12 cellular contexts compared by ENCODE assay signal in the genomic region with DNA sequence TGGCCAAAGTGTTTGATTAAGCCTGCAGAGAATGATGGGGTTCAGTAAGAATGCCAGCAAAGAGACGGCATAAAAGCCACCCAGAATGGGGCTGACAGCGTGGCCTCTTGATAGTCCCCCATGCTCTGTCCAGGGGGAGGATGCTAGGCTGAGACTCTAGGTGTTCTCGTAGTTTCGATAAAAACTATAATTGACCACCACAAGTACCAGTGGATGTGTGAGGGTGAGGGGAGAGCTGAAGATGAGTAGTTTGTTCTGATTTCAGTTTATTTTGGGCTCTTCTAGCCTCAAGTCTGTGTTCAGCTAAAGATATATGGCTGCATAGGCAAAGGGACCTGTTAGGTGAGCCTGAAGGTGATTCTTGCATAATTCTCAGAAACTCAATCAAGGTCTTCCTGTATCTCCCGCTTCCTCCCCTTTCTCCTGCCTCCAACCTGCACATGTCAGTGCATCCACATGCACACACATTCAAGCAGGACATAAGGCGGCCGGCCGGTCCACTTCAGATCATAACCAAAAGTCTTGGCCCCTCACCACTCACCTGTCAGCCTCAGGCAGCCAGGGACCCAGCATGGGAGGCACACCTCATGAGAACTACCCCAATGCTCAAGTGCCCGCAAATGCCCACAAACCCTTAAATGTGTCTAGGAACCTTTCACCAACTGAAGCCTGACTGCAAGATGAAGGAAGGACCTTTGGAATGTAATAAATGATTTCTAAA. TPM values are rescaled to one million over a fixed set of nuclear protein-coding genes. Genes with fewer than 3 reads are reported as not detected.
A peak's percentile ranks its signal among the peaks of the same experiment; 100 is the strongest.
DNase-seq lines count a peak whose midpoint lies in the region; ATAC-seq, FAIRE-seq and TF ChIP-seq lines count a peak whose summit lies in the region.
"Had no signal": no experiment of that assay in that cellular context is flagged by ENCODE, and none has a peak within 500 bp of the region (broad histone marks: within the 10 kb centered on the region; RNA-seq: fewer than 3 reads in every experiment).

No MANE protein-coding gene starts in this region.

- POLR2A ChIA-PET in activated CD8-positive, alpha-beta T cell treated with anti-CD3 and anti-CD28 coated beads for 36 hours (lab: Charles Lee), result interaction anchor here (0.6 to 3.8 kb wide), 8 partner anchors 8 to 209 kb away, joined by 3 to 26 read pairs (median 4); no protein-coding TSS in a partner anchor

- no peaks in the 10 kb centered on the region for H3K27me3 ChIP-seq in pancreas

- ATAC-seq in HG02885 (IDR thresholded peaks at IDR 0.05; ENCODE audit: poor library complexity, unreplicated experiment) (peak; percentile 7), pancreas (no peak)
- peak; percentile 6 for ATAC-seq in activated CD8-positive, alpha-beta T cell treated with anti-CD3 and anti-CD28 coated beads for 36 hours

- no peaks in the 10 kb centered on the region for H3K9me3 Mint-ChIP-seq in T-helper 1 cell treated with Interleukin-12 subunit alpha and Interleukin-12 subunit beta and Interleukin-4 antibody, amounts not matched to agents 30 μg/mL and 1 μg/mL, for 36 hours
- H3K9me3 Mint-ChIP-seq in activated CD8-positive, alpha-beta T cell treated with anti-CD3 and anti-CD28 coated beads for 36 hours, result no peaks in the 10 kb centered on the region
- H3K9me3 Mint-ChIP-seq: neural progenitor cell had no signal

- intact Hi-C loops in activated CD8-positive, alpha-beta T cell treated with anti-CD3 and anti-CD28 coated beads for 36 hours (cut with micrococcal nuclease), result no loop called here
- intact Hi-C loops in pancreas (cut with DNase I), result no loop called here

- no peak for TF ChIP-seq CTCF in activated CD8-positive, alpha-beta T cell treated with anti-CD3 and anti-CD28 coated beads for 36 hours (IDR thresholded peaks at IDR 0.05)
- TF ChIP-seq CTCF in pancreas (IDR thresholded peaks at IDR 0.05), result no peak

- DNase-seq in T-helper 1 cell (no peak), islet precursor cell (no peak), pancreas (no peak)
- no peak for DNase-seq in activated CD8-positive, alpha-beta T cell treated with anti-CD3 and anti-CD28 coated beads for 36 hours
- no peak for DNase-seq in stimulated activated naive CD4-positive, alpha-beta T cell treated with Interleukin-2 at 50 U/mL for 16 hours (lab: John Stamatoyannopoulos, UW)
- DNase-seq: activated CD8-positive, alpha-beta memory T cell treated with anti-CD3 and anti-CD28 coated beads for 24 hours; NCI-H1417 had no signal

- H3K36me3 Mint-ChIP-seq in T-helper 1 cell treated with Interleukin-12 subunit alpha and Interleukin-12 subunit beta and Interleukin-4 antibody, amounts not matched to agents 30 μg/mL and 1 μg/mL, for 36 hours (ENCODE audit: low read depth), result peaks cover 18% of the 10 kb centered on the region
- H3K36me3 Mint-ChIP-seq in activated CD8-positive, alpha-beta T cell treated with anti-CD3 and anti-CD28 coated beads for 36 hours (ENCODE audit: low read depth), result peaks cover 11% of the 10 kb centered on the region
- H3K36me3 Mint-ChIP-seq: neural progenitor cell had no signal

- CTCF ChIA-PET in activated CD8-positive, alpha-beta T cell treated with anti-CD3 and anti-CD28 coated beads for 36 hours (lab: Charles Lee), result interaction anchor here (1.1 to 1.4 kb wide), 2 partner anchors 11 to 33 kb away, joined by 6 to 7 read pairs; no protein-coding TSS in a partner anchor

- H3K4me3 ChIP-seq in skin epidermis (no peak overlapping the region), pancreas (no peak overlapping the region)
- H3K4me3 ChIP-seq: neural progenitor cell had no signal

- H3K27ac ChIP-seq in skin epidermis, result peak overlapping the region in 12 of 21 experiments; percentile 16 to 94 (median 66)
- H3K27ac ChIP-seq in pancreas, result no peak overlapping the region
- H3K27ac ChIP-seq: 22Rv1, neural progenitor cell had no signal

- peaks cover 88% of the 10 kb centered on the region for H3K4me1 Mint-ChIP-seq in T-helper 1 cell treated with Interleukin-12 subunit alpha and Interleukin-12 subunit beta and Interleukin-4 antibody, amounts not matched to agents 30 μg/mL and 1 μg/mL, for 36 hours (ENCODE audit: low read depth)
- H3K4me1 Mint-ChIP-seq in activated CD8-positive, alpha-beta T cell treated with anti-CD3 and anti-CD28 coated beads for 36 hours (ENCODE audit: low read depth), result peaks cover 94% of the 10 kb centered on the region

- WGBS in pancreas, 2 donors, result 82 to 87% methylated on average over 9 of the region's 9 CpGs

- H3K27me3 Mint-ChIP-seq in T-helper 1 cell treated with Interleukin-12 subunit alpha and Interleukin-12 subunit beta and Interleukin-4 antibody, amounts not matched to agents 30 μg/mL and 1 μg/mL, for 36 hours (ENCODE audit: low read depth), result no peaks in the 10 kb centered on the region
- no peaks in the 10 kb centered on the region for H3K27me3 Mint-ChIP-seq in activated CD8-positive, alpha-beta T cell treated with anti-CD3 and anti-CD28 coated beads for 36 hours

- H3K9me3 ChIP-seq in pancreas, result no peaks in the 10 kb centered on the region

- H3K4me1 ChIP-seq in pancreas, result peaks cover 0 to 8% (median 0%) of the 10 kb centered on the region in 3 donors

- peak overlapping the region; percentile 75 for H3K4me3 Mint-ChIP-seq in T-helper 1 cell treated with Interleukin-12 subunit alpha and Interleukin-12 subunit beta and Interleukin-4 antibody, amounts not matched to agents 30 μg/mL and 1 μg/mL, for 36 hours
- H3K4me3 Mint-ChIP-seq in activated CD8-positive, alpha-beta T cell treated with anti-CD3 and anti-CD28 coated beads for 36 hours, result peak overlapping the region; percentile 58
- H3K4me3 Mint-ChIP-seq: neural progenitor cell had no signal

- peak overlapping the region; percentile 86 for H3K27ac Mint-ChIP-seq in T-helper 1 cell treated with Interleukin-12 subunit alpha and Interleukin-12 subunit beta and Interleukin-4 antibody, amounts not matched to agents 30 μg/mL and 1 μg/mL, for 36 hours
- peak overlapping the region; percentile 87 for H3K27ac Mint-ChIP-seq in activated CD8-positive, alpha-beta T cell treated with anti-CD3 and anti-CD28 coated beads for 36 hours
- H3K27ac Mint-ChIP-seq: neural progenitor cell had no signal

- no peak for FAIRE-seq in pancreas (lab: Jason Lieb, UNC)

- no peaks in the 10 kb centered on the region for H3K36me3 ChIP-seq in pancreas
- H3K36me3 ChIP-seq: neural progenitor cell had no signal

RNA-seq across cellular contexts. Expression of gene FLI1, which starts 31.2 kb away (rescaled TPM):
- 10 to 100 TPM; 43.8 to 47.8 TPM for total RNA-seq in activated CD8-positive, alpha-beta T cell treated with anti-CD3 and anti-CD28 coated beads for 36 hours
- 1 to 10 TPM; 1.3 to 9.3 (median 2.9) TPM for total RNA-seq in pancreas
- polyA plus RNA-seq in pancreas, result 1 to 10 TPM; 1.8 to 3.5 TPM

Comparison
In these comparisons a context has a peak if more than half of its experiments do, and no peak if none do; other contexts are left out.
1. ATAC-seq: peak in HG02885 (single experiment) and activated CD8-positive, alpha-beta T cell treated with anti-CD3 and anti-CD28 coated beads for 36 hours (single experiment); none in pancreas (0 of 4).
2. H3K27ac ChIP-seq: peak in skin epidermis (12 of 21); none in pancreas (0 of 4).
3. RNA of gene FLI1, which starts 31.2 kb away (total RNA-seq): 43.8 to 47.8 TPM in activated CD8-positive, alpha-beta T cell treated with anti-CD3 and anti-CD28 coated beads for 36 hours; 1.3 to 9.3 TPM in pancreas; every median in the first group is over 4 times any median in the second.